11 cellular contexts compared by ENCODE assay signal in the genomic region with DNA sequence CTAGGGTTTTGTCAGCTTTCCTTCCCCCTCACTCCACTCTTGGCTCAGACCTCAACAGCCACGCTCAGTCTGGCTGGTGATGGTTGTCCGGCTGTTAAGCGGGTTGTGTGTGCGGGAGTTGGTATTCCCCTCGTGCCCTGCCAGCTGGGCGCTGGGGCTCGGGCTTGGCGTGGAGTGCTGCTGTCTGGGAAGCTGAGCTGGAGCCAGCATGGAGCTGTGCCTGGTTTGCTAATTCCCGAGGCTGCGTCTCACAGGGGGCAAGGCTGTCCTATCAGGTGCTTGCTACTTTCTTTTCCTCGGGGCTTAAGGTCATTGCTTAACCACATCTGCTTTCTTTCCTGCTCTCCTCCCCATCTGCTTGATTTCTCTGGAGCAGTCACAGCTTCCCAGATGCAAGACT. TPM values are rescaled to one million over a fixed set of nuclear protein-coding genes. Genes with fewer than 3 reads are reported as not detected.
DNase-seq lines count a peak whose midpoint lies in the region; ATAC-seq and TF ChIP-seq lines count a peak whose summit lies in the region.
"Had no signal": no experiment of that assay in that cellular context is flagged by ENCODE, and none has a peak within 500 bp of the region (broad histone marks: within the 10 kb centered on the region; RNA-seq: fewer than 3 reads in every experiment).

No MANE protein-coding gene starts in this region.

- H3K36me3 ChIP-seq in sigmoid colon (peaks cover 0 to 9% (median under 1%) of the 10 kb centered on the region in 4 donors), H7 (replicated peaks; ENCODE audit: control insufficient read depth, insufficient read depth, low read length) (peaks cover 4% of the 10 kb centered on the region)

- ATAC-seq in right cardiac atrium (peak; percentile 73 to 78), HG03469 (IDR thresholded peaks at IDR 0.05; ENCODE audit: unreplicated experiment) (no peak)

- no peak for TF ChIP-seq EP300 in sigmoid colon (IDR thresholded peaks at IDR 0.05)

- WGBS in right cardiac atrium: 22% methylated on average over 11 of the region's 11 CpGs
- 73 to 82% methylated on average over 11 of the region's 11 CpGs for WGBS in sigmoid colon, 2 donors

- H3K4me1 ChIP-seq in right cardiac atrium (ENCODE audit: control insufficient read depth, insufficient read depth, low read length): peaks cover 9% of the 10 kb centered on the region
- peaks cover 0 to 53% (median 44%) of the 10 kb centered on the region in 4 donors for H3K4me1 ChIP-seq in sigmoid colon

- intact Hi-C loops in right cardiac atrium (cut with DNase I) (no loop called here), sigmoid colon (cut with DNase I) (loop anchor here (5.0 kb wide), 2 partner anchors 106 to 124 kb away; a partner anchor contains a TSS)

- DNase-seq in GM04504 (ENCODE audit: low read depth) (peak; percentile 42), astrocyte of the spinal cord (ENCODE audit: low read depth, low spot score) (peak; percentile 44), right cardiac atrium (peak; percentile 71 to 89 (median 88)), sigmoid colon (peak; percentile 94), CD1c-positive myeloid dendritic cell (ENCODE audit: extremely low spot score) (no peak), H7 (no peak)
- no peak for DNase-seq in activated T-cell treated with anti-CD3 and anti-CD28 coated beads, Interleukin-2, amount 50 U/mL, for 1 hour
- DNase-seq: DMS79, HFFc6, NCI-H1436 had no signal

- H3K9me3 ChIP-seq in right cardiac atrium (ENCODE audit: control insufficient read depth, low read length): no peaks in the 10 kb centered on the region
- H3K9me3 ChIP-seq in sigmoid colon: no peaks in the 10 kb centered on the region

- H3K4me3 ChIP-seq in astrocyte of the spinal cord (ENCODE audit: low read depth, low read length) (no peak overlapping the region), right cardiac atrium (ENCODE audit: low read length) (no peak overlapping the region), sigmoid colon (no peak overlapping the region), H7 (ENCODE audit: insufficient read depth, low read depth, low read length) (no peak overlapping the region)

- TF ChIP-seq CTCF in astrocyte of the spinal cord (IDR thresholded peaks at IDR 0.05; ENCODE audit: low read depth, low read length) (no peak), sigmoid colon (IDR thresholded peaks at IDR 0.05) (no peak)

- TF ChIP-seq POLR2A in sigmoid colon (IDR thresholded peaks at IDR 0.05): no peak

- in situ Hi-C loops in astrocyte of the spinal cord (cut with HindIII; ENCODE audit: low sequenced_read_pairs): no loop called here

- H3K27ac ChIP-seq in right cardiac atrium (ENCODE audit: low read length): no peak overlapping the region
- H3K27ac ChIP-seq in sigmoid colon: peak overlapping the region; percentile 48 to 80 (median 74)

- H3K27me3 ChIP-seq in right cardiac atrium (ENCODE audit: control insufficient read depth, insufficient read depth) (no peaks in the 10 kb centered on the region), sigmoid colon (no peaks in the 10 kb centered on the region), H7 (ENCODE audit: control insufficient read depth, insufficient read depth, low read length) (no peaks in the 10 kb centered on the region)

RNA-seq across cellular contexts. Expression of a gene that starts 29.9 kb away (rescaled TPM):
- 10 to 100 TPM in 2 of 4 donors, 1 to 10 TPM in 2; 8.8 to 11.1 (median 9.9) TPM for total RNA-seq in right cardiac atrium
- polyA plus RNA-seq in right cardiac atrium: 8.3 TPM
- total RNA-seq in sigmoid colon: 10 to 100 TPM; 13.8 to 15.1 (median 14.2) TPM
- 10 to 100 TPM in 2 of 3 donors, 1 to 10 TPM in 1; 4.2 to 23.0 (median 10.8) TPM for polyA plus RNA-seq in sigmoid colon
- total RNA-seq in H7 (2014; rRNA removed; shearing (Covaris generic)): 31.7 and 34.2 TPM in 2 replicates

Comparison
In these comparisons a context has a peak if more than half of its experiments do, and no peak if none do; other contexts are left out.
1. DNase-seq: peak in GM04504 (single experiment), astrocyte of the spinal cord (single experiment), right cardiac atrium (3 of 3) and sigmoid colon (single experiment); none in CD1c-positive myeloid dendritic cell (single experiment), H7 (single experiment) and activated T-cell treated with anti-CD3 and anti-CD28 coated beads, Interleukin-2, amount 50 U/mL, for 1 hour (single experiment).